ENCODE assay signal across 8 cellular contexts in genomic region chr3:11847607-11848006, GRCh38. TPM values are rescaled to one million over a fixed set of nuclear protein-coding genes. Genes with fewer than 3 reads are reported as not detected.
DNase-seq lines count a peak whose midpoint lies in the region; ATAC-seq and TF ChIP-seq lines count a peak whose summit lies in the region.

No MANE protein-coding gene starts in this region.

- peaks cover 12% of the 10 kb centered on the region for H3K36me3 ChIP-seq in CD4-positive, alpha-beta memory T cell (ENCODE audit: insufficient read depth, low read length)
- H3K36me3 ChIP-seq in KMS-11 (ENCODE audit: insufficient read depth) (no peaks in the 10 kb centered on the region), adipocyte (ENCODE audit: control insufficient read depth, insufficient read depth, low read length, severe bottlenecking) (peaks cover 15% of the 10 kb centered on the region)

- H4K20me1 ChIP-seq in KMS-11 (ENCODE audit: insufficient read depth), result no peaks in the 10 kb centered on the region

- peak overlapping the region in 1 of 2 donors; percentile 79 for H3K4me3 ChIP-seq in CD4-positive, alpha-beta memory T cell (ENCODE audit: low read length in 2 of 2)
- H3K4me3 ChIP-seq in KMS-11 (IDR thresholded peaks at IDR 0.05; ENCODE audit: insufficient read depth, low read depth, low read length), result no peak overlapping the region
- no peak overlapping the region for H3K4me3 ChIP-seq in adipocyte (ENCODE audit: low read length)

- POLR2A ChIA-PET in CD4-positive, alpha-beta memory T cell (lab: Charles Lee; ENCODE audit: partially characterized antibody), result interaction anchor here (0.9 to 1.8 kb wide), 4 partner anchors 77 to 637 kb away, joined by 3 to 9 read pairs (median 5); partner anchors contain the start of genes ATG7, TSEN2 and VGLL4
- POLR2A ChIA-PET in naive thymus-derived CD8-positive, alpha-beta T cell (lab: Charles Lee), result interaction anchor here (1.4 to 2.0 kb wide), 2 partner anchors 43 to 204 kb away, joined by 5 to 7 read pairs; partner anchors contain the start of gene VGLL4

- no peaks in the 10 kb centered on the region for H3K27me3 Mint-ChIP-seq in CD4-positive, alpha-beta memory T cell
- H3K27me3 Mint-ChIP-seq in naive thymus-derived CD8-positive, alpha-beta T cell, result peaks cover 0 to 7% (median 0%) of the 10 kb centered on the region in 5 donors

- peaks cover 13 to 27% of the 10 kb centered on the region in 2 donors for H3K36me3 Mint-ChIP-seq in CD4-positive, alpha-beta memory T cell
- H3K36me3 Mint-ChIP-seq in naive thymus-derived CD8-positive, alpha-beta T cell, result peaks cover 0 to 20% (median 7%) of the 10 kb centered on the region in 3 donors

- H3K4me3 Mint-ChIP-seq in CD4-positive, alpha-beta memory T cell, result peak overlapping the region; percentile 96 to 99 (median 98)
- H3K4me3 Mint-ChIP-seq in naive thymus-derived CD8-positive, alpha-beta T cell, result peak overlapping the region; percentile 95 to 99 (median 99)

- peak overlapping the region; percentile 87 to 99 (median 98) for H3K27ac Mint-ChIP-seq in CD4-positive, alpha-beta memory T cell
- H3K27ac Mint-ChIP-seq in naive thymus-derived CD8-positive, alpha-beta T cell, result peak overlapping the region; percentile 94 to 99 (median 98)

- H3K9me3 Mint-ChIP-seq in CD4-positive, alpha-beta memory T cell, result no peaks in the 10 kb centered on the region
- no peaks in the 10 kb centered on the region for H3K9me3 Mint-ChIP-seq in naive thymus-derived CD8-positive, alpha-beta T cell

- peak overlapping the region; percentile 88 for H3K27ac ChIP-seq in CD4-positive, alpha-beta memory T cell (ENCODE audit: low read depth, low read length)
- no peak overlapping the region for H3K27ac ChIP-seq in KMS-11

- no peak for ATAC-seq in naive thymus-derived CD8-positive, alpha-beta T cell
- ATAC-seq in GM19328 (IDR thresholded peaks at IDR 0.05; ENCODE audit: unreplicated experiment) (no peak), HG03432 (IDR thresholded peaks at IDR 0.05; ENCODE audit: unreplicated experiment) (no peak), GM19324 (IDR thresholded peaks at IDR 0.05; ENCODE audit: low FRiP score, unreplicated experiment) (no peak)

- H3K9me3 ChIP-seq in CD4-positive, alpha-beta memory T cell (ENCODE audit: control insufficient read depth in 1 of 2, low read length in 2 of 2), result no peaks in the 10 kb centered on the region
- H3K9me3 ChIP-seq in adipocyte (ENCODE audit: control insufficient read depth, low read length), result no peaks in the 10 kb centered on the region

- H3K9ac ChIP-seq in KMS-11 (no peak overlapping the region), adipocyte (ENCODE audit: low read length) (peak overlapping the region; percentile 97)

- no peaks in the 10 kb centered on the region for H3K27me3 ChIP-seq in CD4-positive, alpha-beta memory T cell (ENCODE audit: insufficient read depth, low read length)
- H3K27me3 ChIP-seq in KMS-11 (ENCODE audit: insufficient read depth, low read depth), result no peaks in the 10 kb centered on the region
- peaks cover 9% of the 10 kb centered on the region for H3K27me3 ChIP-seq in adipocyte (replicated peaks; ENCODE audit: control insufficient read depth, insufficient read depth, low read length)

- no peak for TF ChIP-seq CTCF in KMS-11 (conservative IDR thresholded peaks at IDR 0.05; ENCODE audit: low read depth, low read length)

- intact Hi-C loops in CD4-positive, alpha-beta memory T cell (cut with micrococcal nuclease), result loop anchor here (2.0 kb wide), 1 partner anchor 575 kb away; the partner anchor contains the start of gene ATG7

- H3K4me2 ChIP-seq in KMS-11, result peak overlapping the region; percentile 42; the same call in 1 of the 2 replicates

- H3K4me1 Mint-ChIP-seq in CD4-positive, alpha-beta memory T cell, result peaks cover 31 to 50% (median 39%) of the 10 kb centered on the region in 4 donors
- H3K4me1 Mint-ChIP-seq in naive thymus-derived CD8-positive, alpha-beta T cell, result peaks cover 24 to 51% (median 45%) of the 10 kb centered on the region in 4 donors

- peak overlapping the region; percentile 79; the same call in 1 of the 2 replicates for H2AFZ ChIP-seq in KMS-11 (ENCODE audit: low read depth)

- DNase-seq in CD4-positive, alpha-beta memory T cell, result peak in 3 of 5 donors; percentile 8 to 13 (median 11)
- DNase-seq in adipocyte (ENCODE audit: low read depth), result no peak
- DNase-seq in naive thymus-derived CD8-positive, alpha-beta T cell, result peak in 3 of 10 donors; percentile 7 to 12 (median 7)
- DNase-seq in NCI-H524 treated with DMSO at 0.1 percent for 48 hours (lab: John Stamatoyannopoulos, UW), result no peak

- CTCF ChIA-PET in CD4-positive, alpha-beta memory T cell (lab: Charles Lee; ENCODE audit: partially characterized antibody), result interaction anchor here (0.8 to 2.0 kb wide), 5 partner anchors 12 to 33 kb away, joined by 3 to 6 read pairs (median 4); no protein-coding TSS in a partner anchor

- H3K4me1 ChIP-seq in CD4-positive, alpha-beta memory T cell (ENCODE audit: insufficient read depth, low read length), result peaks cover 30% of the 10 kb centered on the region
- H3K4me1 ChIP-seq in KMS-11 (ENCODE audit: low read depth, poor library complexity, severe bottlenecking) (peaks cover 16% of the 10 kb centered on the region), adipocyte (ENCODE audit: control insufficient read depth, insufficient read depth, low read length) (peaks cover 20% of the 10 kb centered on the region)

- peaks cover 12% of the 10 kb centered on the region; the same call in 1 of the 2 replicates for H3K79me2 ChIP-seq in KMS-11 (ENCODE audit: insufficient read depth, low read depth)

RNA-seq across cellular contexts. Expression of gene TAMM41, which starts 0.9 kb away (rescaled TPM):
- total RNA-seq in CD4-positive, alpha-beta memory T cell, result 10 to 100 TPM; 47.0 to 52.2 TPM
- 10 to 100 TPM; 25.5 to 35.1 TPM for polyA plus RNA-seq in CD4-positive, alpha-beta memory T cell
- total RNA-seq in naive thymus-derived CD8-positive, alpha-beta T cell, result 10 to 100 TPM; 42.0 to 42.7 TPM
- 10 to 100 TPM; 15.7 to 37.1 (median 21.3) TPM for polyA plus RNA-seq in naive thymus-derived CD8-positive, alpha-beta T cell

Comparison
In these comparisons a context has a peak if more than half of its experiments do, and no peak if none do; other contexts are left out.
1. DNase-seq: peak in CD4-positive, alpha-beta memory T cell (3 of 5); none in adipocyte (single experiment) and NCI-H524 treated with DMSO at 0.1 percent for 48 hours (single experiment).